Comparison of ENCODE assay signal across 14 cellular contexts in the genomic region with DNA sequence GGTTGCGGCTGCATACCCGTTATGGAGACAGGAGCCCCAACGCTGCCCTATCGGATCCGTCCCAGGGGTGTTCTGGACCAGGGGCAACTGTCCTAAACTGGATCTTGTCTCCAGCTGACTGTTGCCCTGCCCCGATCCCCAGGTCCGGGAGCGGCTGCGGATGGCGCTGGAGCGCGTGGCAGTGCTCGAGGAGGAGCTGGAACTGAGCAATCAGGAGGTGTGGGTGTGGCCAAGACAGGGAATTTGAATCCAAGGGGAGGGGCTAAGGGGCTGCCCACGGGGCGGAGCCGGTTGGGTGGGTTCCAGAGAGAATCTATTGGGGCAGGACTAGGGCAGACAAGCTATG. TPM values are rescaled to one million over a fixed set of nuclear protein-coding genes. Genes with fewer than 3 reads are reported as not detected.
DNase-seq lines count a peak whose midpoint lies in the region; ATAC-seq and TF ChIP-seq lines count a peak whose summit lies in the region.
"Had no signal": no experiment of that assay in that cellular context is flagged by ENCODE, and none has a peak within 500 bp of the region (broad histone marks: within the 10 kb centered on the region; RNA-seq: fewer than 3 reads in every experiment).

No MANE protein-coding gene starts in this region.

- no peak overlapping the region for H3K9ac ChIP-seq in BLaER1

- peak overlapping the region; percentile 62 for H3K4me3 ChIP-seq in BLaER1
- no peak overlapping the region for H3K4me3 ChIP-seq in esophagus muscularis mucosa

- peaks cover 22% of the 10 kb centered on the region in 2 donors for H3K4me1 Mint-ChIP-seq in immature natural killer cell

- WGBS in esophagus muscularis mucosa = 32% methylated on average over 15 of the region's 16 CpGs

- H3K27me3 ChIP-seq in BLaER1 (no peaks in the 10 kb centered on the region; the same call in 1 of the 2 replicates), esophagus muscularis mucosa (no peaks in the 10 kb centered on the region)

- no peak for TF ChIP-seq EP300 in esophagus muscularis mucosa (IDR thresholded peaks at IDR 0.05)

- no peak for TF ChIP-seq CTCF in esophagus muscularis mucosa (IDR thresholded peaks at IDR 0.05)

- no peak overlapping the region for H3K27ac ChIP-seq in BLaER1
- no peak overlapping the region for H3K27ac ChIP-seq in caudate nucleus (ENCODE audit: low read depth, low read length)
- H3K27ac ChIP-seq in esophagus muscularis mucosa (replicated peaks in 1 of 4) = no peak overlapping the region
- H3K27ac ChIP-seq: left lung had no signal

- H3K9me3 Mint-ChIP-seq in immature natural killer cell = no peaks in the 10 kb centered on the region

- no peak for TF ChIP-seq POLR2A in esophagus muscularis mucosa (IDR thresholded peaks at IDR 0.05; ENCODE audit: low read depth)

- no peak overlapping the region for H3K27ac Mint-ChIP-seq in immature natural killer cell

- peaks cover 2 to 6% (median 2%) of the 10 kb centered on the region in 3 donors for H3K27me3 Mint-ChIP-seq in immature natural killer cell (ENCODE audit: low read depth in 3 of 3)

- intact Hi-C loops in esophagus muscularis mucosa (cut with DNase I) = no loop called here

- H3K36me3 ChIP-seq in BLaER1 (peaks cover 32% of the 10 kb centered on the region), esophagus muscularis mucosa (no peaks in the 10 kb centered on the region)
- H3K36me3 ChIP-seq: left lung had no signal

- H4K20me1 ChIP-seq in BLaER1 = no peaks in the 10 kb centered on the region

- ATAC-seq in GM21381 (IDR thresholded peaks at IDR 0.05; ENCODE audit: unreplicated experiment) = no peak
- ATAC-seq: left lung had no signal

- H3K4me3 Mint-ChIP-seq in immature natural killer cell = peak overlapping the region; percentile 10 to 93 (median 85)

- H3K4me1 ChIP-seq in BLaER1 (peaks cover 21% of the 10 kb centered on the region), esophagus muscularis mucosa (peaks cover 16 to 39% (median 35%) of the 10 kb centered on the region in 4 donors)

- H3K36me3 Mint-ChIP-seq in immature natural killer cell = no peaks in the 10 kb centered on the region

- peak overlapping the region; percentile 85 for H3K4me2 ChIP-seq in BLaER1

- DNase-seq in ELF-1 (ENCODE audit: low read depth, low spot score) (peak; percentile 81), SHP77 (lab: John Stamatoyannopoulos, UW) (peak; percentile 76 to 77), immature natural killer cell (no peak), DMS 273 (lab: John Stamatoyannopoulos, UW; ENCODE audit: unreplicated experiment) (no peak), caudate nucleus (lab: John Stamatoyannopoulos, UW) (no peak), esophagus muscularis mucosa (ENCODE audit: extremely low spot score) (no peak)
- DNase-seq: Karpas-422; left lung; NCI-H510A treated with DMSO at 0.1 percent for 48 hours; stimulated activated naive CD4-positive, alpha-beta T cell had no signal

- H3K9me3 ChIP-seq in BLaER1 (peaks cover 12% of the 10 kb centered on the region), esophagus muscularis mucosa (no peaks in the 10 kb centered on the region)
- H3K9me3 ChIP-seq: left lung had no signal

RNA-seq across cellular contexts. Expression of a gene that starts 9.9 kb away (rescaled TPM):
- under 1 TPM in 2 of 3 donors, not detected in 1; 0.07 to 0.58 TPM for polyA plus RNA-seq in immature natural killer cell
- total RNA-seq in esophagus muscularis mucosa = 1 to 10 TPM; 3.3 to 8.4 (median 5.3) TPM

RNA-seq across cellular contexts. Expression of a gene that starts 10.3 kb away (rescaled TPM):
- polyA plus RNA-seq in immature natural killer cell = 1 to 10 TPM; 2.6 to 5.5 (median 3.6) TPM
- total RNA-seq in esophagus muscularis mucosa = 1 to 10 TPM in 3 of 4 donors, under 1 TPM in 1; 0.83 to 3.3 (median 1.9) TPM

RNA-seq across cellular contexts. Expression of a gene that starts 15.0 kb away (rescaled TPM):
- 1 to 10 TPM; 3.2 to 6.9 (median 5.6) TPM for polyA plus RNA-seq in immature natural killer cell
- total RNA-seq in esophagus muscularis mucosa = 10 to 100 TPM in 3 of 4 donors, 1 to 10 TPM in 1; 7.5 to 21.4 (median 15.5) TPM

RNA-seq across cellular contexts. Expression of a gene that starts 26.0 kb away (rescaled TPM):
- polyA plus RNA-seq in immature natural killer cell = not detected
- 10 to 100 TPM in 1 of 4 donors, 1 to 10 TPM in 2, under 1 TPM in 1; 0.83 to 11.1 (median 4.1) TPM for total RNA-seq in esophagus muscularis mucosa
- total RNA-seq: activated CD8-positive, alpha-beta memory T cell treated with anti-CD3 and anti-CD28 coated beads for 36 hours; H4 had no signal

RNA-seq across cellular contexts. Expression of a gene that starts 28.4 kb away (rescaled TPM):
- polyA plus RNA-seq in immature natural killer cell = under 1 TPM in 1 of 3 donors, not detected in 2; 0.17 TPM
- total RNA-seq in esophagus muscularis mucosa = 10 to 100 TPM; 19.9 to 38.8 (median 27.9) TPM

Comparison
In these comparisons a context has a peak if more than half of its experiments do, and no peak if none do; other contexts are left out.
1. DNase-seq: peak in ELF-1 (single experiment) and SHP77 (2 of 2); none in immature natural killer cell (0 of 3), DMS 273 (single experiment), caudate nucleus (0 of 61) and esophagus muscularis mucosa (single experiment).